8 cellular contexts compared by ENCODE assay signal in genomic region chr2:164560181-164560792, GRCh38.
A peak's percentile ranks its signal among the peaks of the same experiment; 100 is the strongest.
DNase-seq lines count a peak whose midpoint lies in the region; ATAC-seq, FAIRE-seq and TF ChIP-seq lines count a peak whose summit lies in the region.

No MANE protein-coding gene starts in this region.

- no peaks in the 10 kb centered on the region for H3K36me3 ChIP-seq in heart left ventricle
- H3K36me3 ChIP-seq in GM12878 (ENCODE audit: control insufficient read depth in 2 of 2, insufficient read depth in 2 of 2, low read length in 1 of 2), result no peaks in the 10 kb centered on the region

- DNase-seq in heart left ventricle (no peak), cardiac septum (ENCODE audit: low spot score) (no peak), GM12878 (ENCODE audit: low read depth, low spot score) (no peak), lung microvascular endothelial cell (ENCODE audit: low read depth in 2 of 2) (peak; percentile 17 to 66), DMS79 (lab: John Stamatoyannopoulos, UW) (no peak)

- H2AFZ ChIP-seq in GM12878 (ENCODE audit: control insufficient read depth, low read depth, low read length), result no peak overlapping the region

- RAD21 ChIA-PET in GM12878 (lab: Charles Lee; ENCODE audit: unreplicated experiment), result interaction anchor here (0.5 to 0.6 kb wide), 2 partner anchors 351 to 1485 kb away, joined by 3 to 4 read pairs; no protein-coding TSS in a partner anchor

- H3K79me2 ChIP-seq in GM12878 (ENCODE audit: control insufficient read depth, insufficient read depth, low read length), result no peaks in the 10 kb centered on the region

- ATAC-seq in heart left ventricle, result no peak
- 0 out of 3 replicates have a peak, but pooled peaks have one; percentile 40 for ATAC-seq in GM12878
- ATAC-seq in HG02571 (IDR thresholded peaks at IDR 0.05; ENCODE audit: unreplicated experiment), result no peak
- no peak for ATAC-seq in HG03196 (IDR thresholded peaks at IDR 0.05; ENCODE audit: unreplicated experiment)

- H4K20me1 ChIP-seq in GM12878 (ENCODE audit: control insufficient read depth, insufficient read depth), result no peaks in the 10 kb centered on the region

- CTCF ChIA-PET in GM12878 (lab: Yijun Ruan, JAX), result interaction anchor here (0.6 to 1.8 kb wide), 23 partner anchors 10 to 818 kb away, joined by 3 to 11 read pairs (median 4); no protein-coding TSS in a partner anchor

- POLR2A ChIA-PET in GM12878 (lab: Charles Lee), result no interaction called here

- no peak overlapping the region for H3K9ac ChIP-seq in GM12878 (ENCODE audit: control insufficient read depth, insufficient read depth, low read length)

- H3K4me2 ChIP-seq in GM12878 (ENCODE audit: control insufficient read depth, insufficient read depth), result no peak overlapping the region

- H3K4me3 ChIP-seq in heart left ventricle, result peak overlapping the region in 9 of 12 donors; percentile 4 to 43 (median 28)
- H3K4me3 ChIP-seq in GM12878, result no peak overlapping the region

- H3K4me1 ChIP-seq in heart left ventricle (peaks cover 0 to 23% (median 8%) of the 10 kb centered on the region in 12 donors), GM12878 (ENCODE audit: control insufficient read depth, insufficient read depth, low read length) (no peaks in the 10 kb centered on the region)

- no TSS peak for BruUV-seq in GM12878 (replicated peaks; lab: Mats Ljungman, UMichigan)

- H3K27ac ChIP-seq in heart left ventricle, result peak overlapping the region in 2 of 12 donors; percentile 42 to 49
- no peak overlapping the region for H3K27ac ChIP-seq in GM12878 (ENCODE audit: control insufficient read depth, insufficient read depth)

- H3K9me3 ChIP-seq in heart left ventricle, result no peaks in the 10 kb centered on the region
- H3K9me3 ChIP-seq in GM12878 (replicated peaks; ENCODE audit: control insufficient read depth, insufficient read depth, low read length), result no peaks in the 10 kb centered on the region

- in situ Hi-C loops in GM12878 (cut with MboI), result no loop called here

- TF ChIP-seq EP300 in GM12878 (IDR thresholded peaks at IDR 0.05; ENCODE audit: borderline replicate concordance in 1 of 2, control insufficient read depth in 1 of 2, low read depth in 2 of 2, low read length in 2 of 2), result no peak

- TF ChIP-seq RAD21 in GM12878 (IDR thresholded peaks at IDR 0.05; ENCODE audit: insufficient read depth, low read depth, low read length), result peak; percentile 43

- TF ChIP-seq CTCF in heart left ventricle (IDR thresholded peaks at IDR 0.05) (peak; percentile 61 to 85 (median 72)), LNCAP (IDR thresholded peaks at IDR 0.05) (peak; percentile 71), GM12878 (IDR thresholded peaks at IDR 0.05 in 2 of 3, conservative IDR thresholded peaks at IDR 0.05 in 1 of 3; ENCODE audit: control insufficient read depth in 2 of 3, extremely low read depth in 1 of 3, insufficient read depth in 1 of 3, low read depth in 3 of 3, low read length in 3 of 3) (peak; percentile 45 to 59 (median 48); a peak in 5 of 6 replicates)

- no peaks in the 10 kb centered on the region for H3K27me3 ChIP-seq in heart left ventricle
- no peaks in the 10 kb centered on the region for H3K27me3 ChIP-seq in GM12878 (replicated peaks in 1 of 2; ENCODE audit: control insufficient read depth in 2 of 2, insufficient read depth in 2 of 2, low read length in 1 of 2)

- 34 to 40% (median 37%) methylated on average over 4 of the region's 4 CpGs for WGBS in heart left ventricle, 4 donors
- 0% methylated on average over 4 of the region's 4 CpGs for WGBS in GM12878 (ENCODE audit: insufficient coverage, insufficient replicate concordance, low lambda C conversion rate, missing lambda C conversion rate)

- intact Hi-C loops in heart left ventricle (cut with DNase I), result loop anchor here (1.0 to 10.0 kb wide), 8 partner anchors 37 to 357 kb away; no protein-coding TSS in a partner anchor
- intact Hi-C loops in cardiac septum (cut with DNase I), result loop anchor here (5.0 kb wide), 1 partner anchor 162 kb away; no protein-coding TSS in a partner anchor
- intact Hi-C loops in GM12878 (cut with micrococcal nuclease; ENCODE audit: unreplicated experiment), result no loop called here

- peak; percentile 88 for FAIRE-seq in GM12878 (lab: Jason Lieb, UNC)

- SMC1A ChIA-PET in GM12878 (lab: Charles Lee; ENCODE audit: uncharacterized antibody, unreplicated experiment), result interaction anchor here (1.0 to 1.3 kb wide), 2 partner anchors 26 to 156 kb away, joined by 4 to 5 read pairs; no protein-coding TSS in a partner anchor

- TF ChIP-seq POLR2A in heart left ventricle (IDR thresholded peaks at IDR 0.05) (no peak), GM12878 (IDR thresholded peaks at IDR 0.05; ENCODE audit: low read depth, low read length) (no peak)

TF ChIP-seq in GM12878, 131 proteins besides CTCF, POLR2A, EP300 and RAD21:
- TF ChIP-seq RELA (IDR thresholded peaks at IDR 0.05; ENCODE audit: borderline replicate concordance, partially characterized antibody) (no peak), SMC3 (IDR thresholded peaks at IDR 0.05; ENCODE audit: borderline replicate concordance, low read length) (peak; percentile 35; the same call in 1 of the 2 replicates), REST (IDR thresholded peaks at IDR 0.05; ENCODE audit: low read depth, low read length) (no peak)

Comparison
In these comparisons a context has a peak if more than half of its experiments do, and no peak if none do; other contexts are left out.
1. DNase-seq: peak in lung microvascular endothelial cell (2 of 2); none in heart left ventricle (0 of 5), cardiac septum (single experiment), GM12878 (single experiment) and DMS79 (single experiment).
2. Peak in every context shown above with its lines, with median percentiles within 50 percentile points of each other: CTCF ChIP-seq.